ENCODE assay signal across 8 cellular contexts in the genomic region with DNA sequence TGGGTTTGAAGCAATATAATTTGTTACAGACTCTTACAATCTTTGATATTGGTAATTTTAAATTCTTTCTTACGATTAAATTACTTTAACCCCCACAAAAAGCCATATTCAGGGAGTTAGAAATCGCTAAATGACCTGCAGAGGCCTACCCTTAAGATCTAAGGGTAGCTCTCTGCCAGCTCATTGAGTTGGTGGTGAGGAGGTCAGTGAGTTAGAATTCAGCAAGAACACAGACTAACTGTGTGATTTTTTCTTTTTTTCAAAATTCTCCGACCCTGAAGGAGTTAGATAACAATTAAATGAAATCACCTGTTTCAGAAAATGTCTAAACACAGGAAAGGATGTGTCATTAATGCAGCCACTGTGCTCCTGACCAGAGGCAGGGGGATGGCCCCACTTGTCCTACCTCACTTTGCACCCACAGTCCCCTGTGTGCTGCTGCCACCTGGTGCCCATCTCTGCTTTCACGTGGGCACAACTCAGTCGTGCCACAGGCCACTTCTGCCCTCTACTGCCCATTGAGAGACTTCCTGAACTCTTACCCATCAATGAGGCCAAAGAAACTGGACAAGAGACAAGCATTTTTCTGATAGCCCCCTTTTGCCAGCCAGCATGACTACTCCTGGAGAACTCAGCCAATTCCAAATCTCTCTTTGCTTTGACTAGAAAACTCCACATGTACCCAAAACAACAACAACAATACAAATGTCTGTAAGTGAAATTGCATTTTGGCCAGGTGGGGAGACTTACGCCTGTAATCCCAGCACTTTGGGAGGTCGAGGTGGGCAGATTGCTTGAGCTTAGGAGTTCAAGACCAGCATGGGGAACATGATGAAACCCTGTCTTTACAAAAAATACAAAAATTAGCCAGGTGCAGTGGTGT. TPM values are rescaled to one million over a fixed set of nuclear protein-coding genes. Genes with fewer than 3 reads are reported as not detected.
DNase-seq lines count a peak whose midpoint lies in the region; ATAC-seq, FAIRE-seq and TF ChIP-seq lines count a peak whose summit lies in the region.

No MANE protein-coding gene starts in this region.

- CTCF ChIA-PET in SK-N-SH (lab: Yijun Ruan, JAX): interaction anchor here (0.6 to 14.6 kb wide), 55 partner anchors 9 to 758 kb away, joined by 3 to 533 read pairs (median 6); partner anchors contain the start of genes CFAP45, DUSP23, FCRL6 and IGSF9

- no peak for TF ChIP-seq POLR2A in H54 (IDR thresholded peaks at IDR 0.05; ENCODE audit: low read depth, low read length)
- no peak for TF ChIP-seq POLR2A in upper lobe of left lung (IDR thresholded peaks at IDR 0.05)

- no peak for FAIRE-seq in H54 (lab: Jason Lieb, UNC)

- H3F3A ChIP-seq in SK-N-SH (replicated peaks; ENCODE audit: insufficient read depth): peaks cover 9% of the 10 kb centered on the region

- H3K36me3 ChIP-seq in SK-N-SH (replicated peaks in 1 of 2; ENCODE audit: control insufficient read depth in 1 of 2, insufficient read depth in 2 of 2, low read length in 1 of 2) (no peaks in the 10 kb centered on the region), upper lobe of left lung (no peaks in the 10 kb centered on the region)

- no peak overlapping the region for H2AFZ ChIP-seq in SK-N-SH (ENCODE audit: low read depth)

- peak; percentile 100 for TF ChIP-seq RAD21 in SK-N-SH (IDR thresholded peaks at IDR 0.05; ENCODE audit: low read length)

- no peaks in the 10 kb centered on the region for H3K9me2 ChIP-seq in SK-N-SH

- POLR2A ChIA-PET in SK-N-SH (lab: Yijun Ruan, JAX): interaction anchor here (1.8 kb wide), 1 partner anchor 92 kb away, joined by 6 read pairs; no protein-coding TSS in a partner anchor

- ATAC-seq in upper lobe of left lung (ENCODE audit: low FRiP score in 2 of 2): peak; percentile 91 to 93

- H3K27me3 ChIP-seq in SK-N-SH (ENCODE audit: insufficient read depth) (no peaks in the 10 kb centered on the region), upper lobe of left lung (no peaks in the 10 kb centered on the region)

- 35% methylated on average over 7 of the region's 7 CpGs for WGBS in SK-N-SH (ENCODE audit: low lambda C conversion rate)
- 45 to 49% methylated on average over 7 of the region's 7 CpGs for WGBS in upper lobe of left lung, 2 donors

- peak; percentile 100 for TF ChIP-seq CTCF in SK-N-SH (IDR thresholded peaks at IDR 0.05)
- peak; percentile 89 to 98 (median 97) for TF ChIP-seq CTCF in upper lobe of left lung (IDR thresholded peaks at IDR 0.05)

- H3K27ac ChIP-seq in SK-N-SH (ENCODE audit: low read depth in 2 of 2, low read length in 1 of 2) (peak overlapping the region in 1 of 2 experiments; percentile 94; a peak in 2 of 4 replicates), upper lobe of left lung (peak overlapping the region in 2 of 4 donors; percentile 70 to 81)

- H3K9me3 ChIP-seq in SK-N-SH (no peaks in the 10 kb centered on the region), upper lobe of left lung (no peaks in the 10 kb centered on the region)

- no peak overlapping the region for H3K9ac ChIP-seq in SK-N-SH

- no peak overlapping the region; a peak in 1 of 4 replicates for H3K4me3 ChIP-seq in SK-N-SH (ENCODE audit: low read depth in 2 of 2, low read length in 1 of 2)
- H3K4me3 ChIP-seq in upper lobe of left lung: no peak overlapping the region

- DNase-seq in Daoy (ENCODE audit: low read depth): peak; percentile 94
- peak; percentile 87 for DNase-seq in H54 (ENCODE audit: insufficient read length, low spot score)
- peak; percentile 82 for DNase-seq in NAMALWA (ENCODE audit: low spot score)
- peak; percentile 87 for DNase-seq in SK-N-SH
- DNase-seq in activated gamma-delta T cell treated with anti-CD3 and anti-CD28 coated beads, Interleukin-2, amount 50 U/mL, for 16 hours (ENCODE audit: low read depth): peak; percentile 64
- DNase-seq in globus pallidus (ENCODE audit: low spot score): peak; percentile 83
- DNase-seq in pons (ENCODE audit: low spot score): peak; percentile 93
- DNase-seq in upper lobe of left lung: peak in 1 of 2 donors; percentile 93

- H3K4me2 ChIP-seq in SK-N-SH: no peak overlapping the region

- no peaks in the 10 kb centered on the region for H3K79me2 ChIP-seq in SK-N-SH (ENCODE audit: insufficient read depth)

- no peaks in the 10 kb centered on the region for H4K20me1 ChIP-seq in SK-N-SH (ENCODE audit: insufficient read depth)

- no peak for TF ChIP-seq EP300 in SK-N-SH (IDR thresholded peaks at IDR 0.05; ENCODE audit: borderline replicate concordance in 1 of 2, low read depth in 1 of 2, low read length in 1 of 2)
- no peak for TF ChIP-seq EP300 in upper lobe of left lung (IDR thresholded peaks at IDR 0.05)

- peaks cover 13 to 29% of the 10 kb centered on the region in 2 experiments for H3K4me1 ChIP-seq in SK-N-SH (ENCODE audit: control insufficient read depth in 1 of 2, insufficient read depth in 2 of 2, low read depth in 1 of 2, low read length in 1 of 2)
- peaks cover 24 to 40% (median 34%) of the 10 kb centered on the region in 4 donors for H3K4me1 ChIP-seq in upper lobe of left lung

TF ChIP-seq in SK-N-SH, 30 proteins besides CTCF, POLR2A, EP300 and RAD21 (continues in another document):
- peak; percentile 100 for TF ChIP-seq SMC3 (IDR thresholded peaks at IDR 0.05; ENCODE audit: low read depth, low read length)
- TF ChIP-seq EZH2phosphoT487 (IDR thresholded peaks at IDR 0.05; ENCODE audit: borderline replicate concordance, low read depth): no peak
- TF ChIP-seq USF2 (IDR thresholded peaks at IDR 0.05; ENCODE audit: borderline replicate concordance, low read depth, low read length): no peak
- TF ChIP-seq GABPA (IDR thresholded peaks at IDR 0.05; ENCODE audit: low read depth): no peak
- TF ChIP-seq YY1 (IDR thresholded peaks at IDR 0.05; ENCODE audit: low read depth): no peak
- no peak for TF ChIP-seq RFX5 (IDR thresholded peaks at IDR 0.05; ENCODE audit: low read length)
- no peak for TF ChIP-seq MXI1 (IDR thresholded peaks at IDR 0.05; ENCODE audit: low read depth, low read length)
- TF ChIP-seq GATA2 (CRISPR knock-in tag; IDR thresholded peaks at IDR 0.05): no peak
- no peak for TF ChIP-seq MEF2A (IDR thresholded peaks at IDR 0.05; ENCODE audit: borderline replicate concordance, low read depth)
- peak; percentile 51 for TF ChIP-seq RCOR1 (IDR thresholded peaks at IDR 0.05; ENCODE audit: low read length)
- TF ChIP-seq RXRA (IDR thresholded peaks at IDR 0.05; ENCODE audit: borderline replicate concordance, low read depth): no peak
- TF ChIP-seq FOXM1 (IDR thresholded peaks at IDR 0.05; ENCODE audit: low read depth): peak; percentile 64; the same call in 1 of the 2 replicates
- TF ChIP-seq TCF12 (IDR thresholded peaks at IDR 0.05): no peak
- no peak for TF ChIP-seq JUND (IDR thresholded peaks at IDR 0.05)
- no peak for TF ChIP-seq PBX3 (IDR thresholded peaks at IDR 0.05)
- peak; percentile 50 for TF ChIP-seq CHD2 (IDR thresholded peaks at IDR 0.05; ENCODE audit: low read length, partially characterized antibody)

RNA-seq across cellular contexts. Expression of gene CFAP45, which starts 8.4 kb away (rescaled TPM):
- total RNA-seq in Daoy (2014; rRNA removed; shearing (Covaris generic)): 0.46 and 1.7 TPM in 2 replicates
- 0.57 and 0.74 TPM in 2 replicates for polyA plus RNA-seq in SK-N-SH (2012; rRNA removed)
- 0.51 and 0.66 TPM in 2 replicates for polyA plus RNA-seq in SK-N-SH (2012; cell fraction: cytosol; rRNA removed)
- 0.95 and 2.1 TPM in 2 replicates for polyA plus RNA-seq in SK-N-SH (2012; cell fraction: nucleus; rRNA removed)
- 10 to 100 TPM in 2 of 6 donors, 1 to 10 TPM in 4; 1.2 to 34.6 (median 9.0) TPM for total RNA-seq in upper lobe of left lung

RNA-seq across cellular contexts. Expression of gene VSIG8, which starts 29.1 kb away (rescaled TPM):
- not detected in 2 replicates for total RNA-seq in Daoy (2014; rRNA removed; shearing (Covaris generic))
- not detected in 2 replicates for polyA plus RNA-seq in SK-N-SH (2012; rRNA removed)
- polyA plus RNA-seq in SK-N-SH (2012; cell fraction: cytosol; rRNA removed): 0.03 and 0.08 TPM in 2 replicates
- polyA plus RNA-seq in SK-N-SH (2012; cell fraction: nucleus; rRNA removed): 0.19 and 0.27 TPM in 2 replicates
- under 1 TPM in 1 of 6 donors, not detected in 5; 0.34 TPM for total RNA-seq in upper lobe of left lung

RNA-seq across cellular contexts. Expression of gene TAGLN2, which starts 33.8 kb away (rescaled TPM):
- 570 and 651 TPM in 2 replicates for total RNA-seq in Daoy (2014; rRNA removed; shearing (Covaris generic))
- polyA plus RNA-seq in SK-N-SH (2012; rRNA removed): 625 and 646 TPM in 2 replicates
- polyA plus RNA-seq in SK-N-SH (2012; cell fraction: cytosol; rRNA removed): 361 and 510 TPM in 2 replicates
- polyA plus RNA-seq in SK-N-SH (2012; cell fraction: nucleus; rRNA removed): 304 and 445 TPM in 2 replicates
- total RNA-seq in upper lobe of left lung: 1,000 to 10,000 TPM in 1 of 6 donors, 100 to 1,000 TPM in 5; 167 to 1,014 (median 605) TPM

RNA-seq across cellular contexts. Expression of gene IGSF9, which starts 53.9 kb away (rescaled TPM):
- 1.7 and 2.7 TPM in 2 replicates for total RNA-seq in Daoy (2014; rRNA removed; shearing (Covaris generic))
- polyA plus RNA-seq in SK-N-SH (2012; rRNA removed): 0.86 and 2.4 TPM in 2 replicates
- 0.62 and 1.3 TPM in 2 replicates for polyA plus RNA-seq in SK-N-SH (2012; cell fraction: cytosol; rRNA removed)
- polyA plus RNA-seq in SK-N-SH (2012; cell fraction: nucleus; rRNA removed): 6.9 and 10.8 TPM in 2 replicates
- total RNA-seq in upper lobe of left lung: 1 to 10 TPM in 4 of 6 donors, under 1 TPM in 2; 0.55 to 2.3 (median 1.5) TPM
